In the genomic region with DNA sequence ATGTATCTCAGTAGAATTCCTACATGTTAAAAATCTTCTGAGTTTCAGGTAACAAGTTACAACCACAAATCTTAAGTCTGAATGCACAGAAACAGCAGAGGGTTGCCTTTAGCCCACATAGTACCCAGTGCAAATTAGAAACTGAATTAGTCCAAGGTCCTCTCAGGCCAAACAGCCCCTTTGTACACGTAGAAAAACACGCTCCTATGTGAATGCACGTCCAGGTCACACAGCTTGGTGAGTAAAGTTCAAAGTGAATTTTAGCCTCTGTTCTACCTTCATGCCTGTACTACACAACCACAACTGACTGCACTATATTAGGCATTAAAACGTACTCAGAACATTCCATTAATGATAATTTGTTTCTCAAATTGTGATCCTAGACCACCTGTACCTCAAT, we compare ENCODE assay signal across 20 cellular contexts.
"Had no signal": no experiment of that assay in that cellular context is flagged by ENCODE, and none has a peak within 500 bp of the region (broad histone marks: within the 10 kb centered on the region; RNA-seq: fewer than 3 reads in every experiment).

No MANE protein-coding gene starts in this region.

- H3K9me3 ChIP-seq: gastrocnemius medialis, left ventricle myocardium inferior, neutrophil, pancreas, stomach, thyroid gland, vagina had no signal

- H3K27ac ChIP-seq: dorsolateral prefrontal cortex, gastrocnemius medialis, left ventricle myocardium inferior, neutrophil, pancreas, stomach, thyroid gland, vagina had no signal

- H3K4me1 ChIP-seq: gastrocnemius medialis, left ventricle myocardium inferior, pancreas, thyroid gland, vagina had no signal

- H3K27me3 ChIP-seq: dorsolateral prefrontal cortex, gastrocnemius medialis, neutrophil, pancreas, stomach, thyroid gland, vagina had no signal

- DNase-seq: dorsolateral prefrontal cortex; effector CD4-positive, alpha-beta T cell; gastrocnemius medialis; head of caudate nucleus; left cardiac atrium; left ventricle myocardium inferior; natural killer cell; pancreas; stimulated activated CD4-positive, alpha-beta T cell treated with anti-CD3 and anti-CD28 coated beads, Interleukin-2, amount 100 ng/mL, for 24 hours; stimulated activated CD4-positive, alpha-beta T cell treated with anti-CD3 and anti-CD28 coated beads, Interleukin-4, amount 100 ng/mL, for 24 hours; stimulated activated naive CD4-positive, alpha-beta T cell treated with Interleukin-2 at 50 U/mL for 16 hours; stomach; thyroid gland; trophoblast cell had no signal

- FAIRE-seq: colon, pancreas had no signal

- ATAC-seq: gastrocnemius medialis; left cardiac atrium; natural killer cell; sciatic nerve; stimulated activated effector memory CD8-positive, alpha-beta T cell treated with anti-CD3 and anti-CD28 coated beads, Interleukin-12 subunit alpha, Interleukin-12 subunit beta, amount 100 ng/mL, for 72 hours had no signal

- H3K4me3 ChIP-seq: dorsolateral prefrontal cortex, gastrocnemius medialis, left ventricle myocardium inferior, lung, pancreas, stomach, thyroid gland, vagina had no signal
